ENCODE assay signal across 16 cellular contexts in genomic region chrX:69238960-69239231, GRCh38.
DNase-seq lines count a peak whose midpoint lies in the region; ATAC-seq and TF ChIP-seq lines count a peak whose summit lies in the region.
"Had no signal": no experiment of that assay in that cellular context is flagged by ENCODE, and none has a peak within 500 bp of the region (broad histone marks: within the 10 kb centered on the region; RNA-seq: fewer than 3 reads in every experiment).

No MANE protein-coding gene starts in this region.

- no peaks in the 10 kb centered on the region for H3K79me2 ChIP-seq in SK-N-SH (ENCODE audit: insufficient read depth)

- peak; percentile 21; the same call in 2 of the 3 replicates for ATAC-seq in SK-N-SH treated with all-trans-retinoic acid at 6 μM for 48 hours
- peak; percentile 86 to 92 (median 89) for ATAC-seq in heart left ventricle
- ATAC-seq: A549 had no signal

- TF ChIP-seq POLR2A in heart left ventricle (IDR thresholded peaks at IDR 0.05) (no peak), sigmoid colon (IDR thresholded peaks at IDR 0.05) (no peak)

- peaks cover 0 to 4% (median 2%) of the 10 kb centered on the region in 5 experiments for H3K9me3 Mint-ChIP-seq in brain
- H3K9me3 Mint-ChIP-seq in progenitor cell of endocrine pancreas (ENCODE audit: low read depth), result peaks cover 16% of the 10 kb centered on the region

- no peak overlapping the region for H3K9ac ChIP-seq in SK-N-SH

- no peak overlapping the region for H2AFZ ChIP-seq in SK-N-SH (ENCODE audit: low read depth)

- H3K36me3 Mint-ChIP-seq in brain (no peaks in the 10 kb centered on the region), progenitor cell of endocrine pancreas (ENCODE audit: insufficient read depth) (no peaks in the 10 kb centered on the region)

- H4K20me1 ChIP-seq in SK-N-SH (ENCODE audit: insufficient read depth), result no peaks in the 10 kb centered on the region

- H3K27me3 ChIP-seq in SK-N-SH (ENCODE audit: insufficient read depth) (peaks cover 5% of the 10 kb centered on the region), heart left ventricle (peaks cover 0 to 20% (median 0%) of the 10 kb centered on the region in 9 donors), sigmoid colon (no peaks in the 10 kb centered on the region)
- H3K27me3 ChIP-seq: BE2C had no signal

- H3K9me2 ChIP-seq in SK-N-SH, result no peaks in the 10 kb centered on the region

- peak overlapping the region in 1 of 2 experiments; percentile 74; a peak in 2 of 4 replicates for H3K27ac ChIP-seq in SK-N-SH (ENCODE audit: low read depth in 2 of 2, low read length in 1 of 2)
- peak overlapping the region in 6 of 12 donors; percentile 34 to 60 (median 44) for H3K27ac ChIP-seq in heart left ventricle
- H3K27ac ChIP-seq in sigmoid colon, result peak overlapping the region in 3 of 4 donors; percentile 62 to 70 (median 65)
- H3K27ac ChIP-seq: A549 had no signal

- TF ChIP-seq EP300 in SK-N-SH (IDR thresholded peaks at IDR 0.05; ENCODE audit: borderline replicate concordance in 1 of 2, low read depth in 1 of 2, low read length in 1 of 2) (no peak), sigmoid colon (IDR thresholded peaks at IDR 0.05) (no peak)

- no peaks in the 10 kb centered on the region for H3K9me3 ChIP-seq in SK-N-SH
- no peaks in the 10 kb centered on the region for H3K9me3 ChIP-seq in heart left ventricle
- no peaks in the 10 kb centered on the region for H3K9me3 ChIP-seq in sigmoid colon
- H3K9me3 ChIP-seq: A549, BE2C had no signal

- H3K4me1 Mint-ChIP-seq in brain (peaks cover 41% of the 10 kb centered on the region), progenitor cell of endocrine pancreas (ENCODE audit: low read depth) (no peaks in the 10 kb centered on the region)

- TF ChIP-seq CTCF in SK-N-SH (IDR thresholded peaks at IDR 0.05) (no peak), brain (conservative IDR thresholded peaks at IDR 0.05) (no peak), heart left ventricle (IDR thresholded peaks at IDR 0.05) (no peak), sigmoid colon (IDR thresholded peaks at IDR 0.05) (no peak), progenitor cell of endocrine pancreas (IDR thresholded peaks at IDR 0.05; ENCODE audit: unreplicated experiment) (no peak)

- WGBS in SK-N-SH (ENCODE audit: low lambda C conversion rate), result 44% methylated on average over 2 of the region's 2 CpGs
- 34 to 69% (median 44%) methylated on average over 2 of the region's 2 CpGs for WGBS in heart left ventricle, 4 donors
- WGBS in sigmoid colon, 2 donors, result 50 to 91% methylated on average over 2 of the region's 2 CpGs

- no peak overlapping the region for H3K4me2 ChIP-seq in SK-N-SH
- H3K4me2 ChIP-seq: A549 had no signal

- intact Hi-C loops in heart left ventricle (cut with DNase I), result loop anchor here in 6 of 10 donors (5.0 to 10.0 kb wide), 3 partner anchors 43 to 48 kb away; no protein-coding TSS in a partner anchor
- intact Hi-C loops in sigmoid colon (cut with DNase I), result loop anchor here (5.0 kb wide), 1 partner anchor 38 kb away; no protein-coding TSS in a partner anchor

- H3K4me3 ChIP-seq in SK-N-SH (ENCODE audit: low read depth in 2 of 2, low read length in 1 of 2) (no peak overlapping the region), heart left ventricle (no peak overlapping the region), sigmoid colon (no peak overlapping the region)
- H3K4me3 ChIP-seq: A549 had no signal

- TF ChIP-seq RAD21 in SK-N-SH (IDR thresholded peaks at IDR 0.05; ENCODE audit: low read length), result no peak

- peaks cover 0 to 19% of the 10 kb centered on the region in 2 experiments; a peak in 1 of 4 replicates for H3K4me1 ChIP-seq in SK-N-SH (ENCODE audit: control insufficient read depth in 1 of 2, insufficient read depth in 2 of 2, low read depth in 1 of 2, low read length in 1 of 2)
- peaks cover 0 to 5% (median 0%) of the 10 kb centered on the region in 12 donors for H3K4me1 ChIP-seq in heart left ventricle
- peaks cover 0 to 25% (median 12%) of the 10 kb centered on the region in 4 donors for H3K4me1 ChIP-seq in sigmoid colon
- H3K4me1 ChIP-seq: A549, BE2C had no signal

- H3K4me3 Mint-ChIP-seq in brain, result no peak overlapping the region
- H3K4me3 Mint-ChIP-seq in progenitor cell of endocrine pancreas (ENCODE audit: low read depth), result no peak overlapping the region

- CTCF ChIA-PET in SK-N-SH (lab: Yijun Ruan, JAX), result interaction anchor here (0.8 to 5.1 kb wide), 4 partner anchors 16 to 411 kb away, joined by 3 to 28 read pairs (median 6); no protein-coding TSS in a partner anchor

- POLR2A ChIA-PET in SK-N-SH (lab: Yijun Ruan, JAX), result interaction anchor here (2.1 kb wide), 1 partner anchor 410 kb away, joined by 6 read pairs; the partner anchor contains the start of gene EFNB1

- peaks cover 12% of the 10 kb centered on the region for H3K27me3 Mint-ChIP-seq in brain
- peaks cover 6% of the 10 kb centered on the region for H3K27me3 Mint-ChIP-seq in progenitor cell of endocrine pancreas

- DNase-seq in SK-N-SH, result no peak
- DNase-seq in heart left ventricle, result peak in 1 of 5 donors; percentile 55
- no peak for DNase-seq in sigmoid colon
- DNase-seq in progenitor cell of endocrine pancreas (ENCODE audit: low spot score, unreplicated experiment), result no peak
- no peak for DNase-seq in NCI-H510A treated with DMSO at 0.1 percent for 48 hours (lab: John Stamatoyannopoulos, UW)
- DNase-seq: BE2C, DMS53, GF-D8, Kasumi-1, NCI-H1436, NCI-H2081, NCI-H526 treated with DMSO at 0.1 percent for 48 hours, SHP77 treated with DMSO at 0.1 percent for 48 hours had no signal

- H3K27ac Mint-ChIP-seq in brain (peak overlapping the region in 4 of 5 experiments; percentile 41 to 94 (median 86)), progenitor cell of endocrine pancreas (no peak overlapping the region)

- H3F3A ChIP-seq in SK-N-SH (replicated peaks; ENCODE audit: insufficient read depth), result no peaks in the 10 kb centered on the region

- no peaks in the 10 kb centered on the region for H3K36me3 ChIP-seq in SK-N-SH (replicated peaks in 1 of 2; ENCODE audit: control insufficient read depth in 1 of 2, insufficient read depth in 2 of 2, low read length in 1 of 2)
- H3K36me3 ChIP-seq in heart left ventricle, result no peaks in the 10 kb centered on the region
- H3K36me3 ChIP-seq in sigmoid colon, result no peaks in the 10 kb centered on the region
- H3K36me3 ChIP-seq: BE2C had no signal

TF ChIP-seq in SK-N-SH treated with all-trans-retinoic acid at 6 μM for 48 hours, 23 proteins besides CTCF, POLR2A, EP300 and RAD21 (continues in another document):
- TF ChIP-seq ZNF565 (CRISPR knock-in tag; conservative IDR thresholded peaks at IDR 0.05; ENCODE audit: low read depth), result no peak
- TF ChIP-seq BACH2 (CRISPR knock-in tag; IDR thresholded peaks at IDR 0.05; ENCODE audit: borderline replicate concordance), result no peak
- TF ChIP-seq POU6F1 (CRISPR knock-in tag; IDR thresholded peaks at IDR 0.05; ENCODE audit: borderline replicate concordance, low read depth), result no peak

TF ChIP-seq in SK-N-SH, 30 proteins besides CTCF, POLR2A, EP300 and RAD21:
- TF ChIP-seq RXRA (IDR thresholded peaks at IDR 0.05; ENCODE audit: borderline replicate concordance, low read depth) (no peak), TCF12 (IDR thresholded peaks at IDR 0.05) (no peak), MXI1 (IDR thresholded peaks at IDR 0.05; ENCODE audit: low read depth, low read length) (no peak), IRF3 (IDR thresholded peaks at IDR 0.05; ENCODE audit: low read depth, low read length) (no peak), FOXJ3 (CRISPR knock-in tag; IDR thresholded peaks at IDR 0.05) (no peak), JUND (IDR thresholded peaks at IDR 0.05) (no peak), ELF1 (IDR thresholded peaks at IDR 0.05) (no peak), USF2 (IDR thresholded peaks at IDR 0.05; ENCODE audit: borderline replicate concordance, low read depth, low read length) (no peak), PBX3 (IDR thresholded peaks at IDR 0.05) (no peak), FOSL2 (IDR thresholded peaks at IDR 0.05; ENCODE audit: borderline replicate concordance, low read depth) (no peak), MAX (IDR thresholded peaks at IDR 0.05; ENCODE audit: low read depth) (no peak), TAF1 (IDR thresholded peaks at IDR 0.05; ENCODE audit: borderline replicate concordance, low read depth, low read length) (no peak)
